ENCODE assay signal across 8 cellular contexts in the genomic region with DNA sequence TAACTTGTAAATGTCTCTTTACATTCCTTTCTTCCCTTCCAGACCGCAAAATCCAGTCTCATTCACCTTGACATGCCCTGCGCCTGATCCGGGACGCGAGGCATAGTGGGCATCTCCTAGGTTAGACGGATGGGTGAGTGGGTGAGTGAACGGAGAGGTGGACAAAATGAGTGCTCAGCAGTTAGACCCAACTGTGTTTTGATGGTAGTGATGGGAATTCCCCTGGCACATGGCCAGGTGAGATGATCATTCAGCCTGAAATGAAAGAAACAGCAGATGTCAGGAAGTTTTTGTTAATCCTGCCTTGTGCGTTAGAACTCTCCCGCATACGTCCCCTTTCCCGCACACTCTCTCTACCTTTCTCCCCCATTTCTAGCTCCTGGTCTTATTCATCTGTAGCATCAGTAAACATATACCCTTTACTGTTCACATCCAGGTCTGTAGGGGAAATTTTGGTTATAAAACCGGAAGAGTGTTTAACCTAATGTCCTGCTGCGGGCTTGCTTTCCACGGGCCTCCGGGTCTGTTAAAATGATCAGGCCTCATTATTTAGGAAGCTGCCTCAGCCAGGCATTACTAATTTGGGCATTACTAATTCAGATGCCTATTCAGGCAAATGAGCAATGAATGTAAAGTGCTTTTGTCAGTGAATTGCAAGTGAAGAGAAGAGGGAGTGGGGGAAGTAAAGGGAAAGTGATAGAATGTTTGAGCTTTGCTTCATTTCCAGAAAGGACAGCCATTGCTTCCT.
A peak's percentile ranks its signal among the peaks of the same experiment; 100 is the strongest.
DNase-seq lines count a peak whose midpoint lies in the region; ATAC-seq and TF ChIP-seq lines count a peak whose summit lies in the region.

No MANE protein-coding gene starts in this region.

- H3K4me3 ChIP-seq in epithelial cell of proximal tubule (ENCODE audit: low read depth, low read length): peak overlapping the region; percentile 2

- DNase-seq in activated CD4-positive, alpha-beta T cell treated with anti-CD3 and anti-CD28 coated beads, Interleukin-2, amount 50 U/mL, for 1 hour: peak; percentile 39
- DNase-seq in epithelial cell of proximal tubule (ENCODE audit: low read depth): peak; percentile 90
- DNase-seq in stimulated activated CD4-positive, alpha-beta T cell treated with anti-CD3 and anti-CD28 coated beads, Interleukin-2, amount 100 ng/mL, for 24 hours: peak; percentile 62 to 75
- no peak for DNase-seq in KG1 (lab: John Stamatoyannopoulos, UW)
- no peak for DNase-seq in NCI-H2227 treated with DMSO at 0.1 percent for 48 hours (lab: John Stamatoyannopoulos, UW)
- no peak for DNase-seq in ureter (ENCODE audit: low spot score)

- ATAC-seq in GM18870 (IDR thresholded peaks at IDR 0.05; ENCODE audit: unreplicated experiment): peak; percentile 45
- ATAC-seq in HG03439 (IDR thresholded peaks at IDR 0.05; ENCODE audit: unreplicated experiment): peak; percentile 55

- no peak for TF ChIP-seq CTCF in epithelial cell of proximal tubule (conservative IDR thresholded peaks at IDR 0.05; ENCODE audit: low read depth, low read length)

Comparison
In these comparisons a context has a peak if more than half of its experiments do, and no peak if none do; other contexts are left out.
1. DNase-seq: peak in activated CD4-positive, alpha-beta T cell treated with anti-CD3 and anti-CD28 coated beads, Interleukin-2, amount 50 U/mL, for 1 hour (single experiment), epithelial cell of proximal tubule (single experiment) and stimulated activated CD4-positive, alpha-beta T cell treated with anti-CD3 and anti-CD28 coated beads, Interleukin-2, amount 100 ng/mL, for 24 hours (2 of 2); none in KG1 (single experiment), NCI-H2227 treated with DMSO at 0.1 percent for 48 hours (single experiment) and ureter (single experiment).